ENCODE assay signal across 1 cellular context in genomic region chr17:63842540-63843386, GRCh38.
TF ChIP-seq lines count a peak whose summit lies in the region.

Gene SMARCD2 (minus strand): TSS chr17:63842685. CDS start chr17:63842674, 11 bp downstream.

TF ChIP-seq in K562, 482 proteins besides CTCF, POLR2A, EP300 and RAD21 (continued from another document and continues in another):
- TF ChIP-seq, protein P1, sequence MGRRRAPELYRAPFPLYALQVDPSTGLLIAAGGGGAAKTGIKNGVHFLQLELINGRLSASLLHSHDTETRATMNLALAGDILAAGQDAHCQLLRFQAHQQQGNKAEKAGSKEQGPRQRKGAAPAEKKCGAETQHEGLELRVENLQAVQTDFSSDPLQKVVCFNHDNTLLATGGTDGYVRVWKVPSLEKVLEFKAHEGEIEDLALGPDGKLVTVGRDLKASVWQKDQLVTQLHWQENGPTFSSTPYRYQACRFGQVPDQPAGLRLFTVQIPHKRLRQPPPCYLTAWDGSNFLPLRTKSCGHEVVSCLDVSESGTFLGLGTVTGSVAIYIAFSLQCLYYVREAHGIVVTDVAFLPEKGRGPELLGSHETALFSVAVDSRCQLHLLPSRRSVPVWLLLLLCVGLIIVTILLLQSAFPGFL (CRISPR knock-in tag; IDR thresholded peaks at IDR 0.05), result 0 out of 2 replicates have a peak, but pooled peaks have one; percentile 55
- TF ChIP-seq RBFOX2 (IDR thresholded peaks at IDR 0.05; ENCODE audit: low read depth, low read length) (peak; percentile 83), DACH1 (IDR thresholded peaks at IDR 0.05; ENCODE audit: partially characterized antibody) (no peak), IRF9 (tag; IDR thresholded peaks at IDR 0.05) (no peak), TAF9B (IDR thresholded peaks at IDR 0.05; ENCODE audit: partially characterized antibody) (no peak), NFIC (IDR thresholded peaks at IDR 0.05) (peak; percentile 58), ZNF586 (CRISPR knock-in tag; conservative IDR thresholded peaks at IDR 0.05) (0 out of 2 replicates have a peak, but pooled peaks have one; percentile 16), ZNF263 (CRISPR knock-in tag; IDR thresholded peaks at IDR 0.05; ENCODE audit: borderline replicate concordance) (no peak), POLR2AphosphoS5 (IDR thresholded peaks at IDR 0.05; ENCODE audit: control insufficient read depth, insufficient read depth, low read depth, low read length) (no peak), SREBF2 (CRISPR knock-in tag; IDR thresholded peaks at IDR 0.05) (no peak), FUS (optimal IDR thresholded peaks at IDR 0.05; ENCODE audit: low read depth, low read length) (peak; percentile 68), ZNF3 (CRISPR knock-in tag; IDR thresholded peaks at IDR 0.05) (no peak), JUNB (CRISPR knock-in tag; conservative IDR thresholded peaks at IDR 0.05) (peak; percentile 29; the same call in 1 of the 2 replicates), CREB1 (IDR thresholded peaks at IDR 0.05) (peak; percentile 71), CREB1 (CRISPR knock-in tag; IDR thresholded peaks at IDR 0.05) (peak; percentile 88), DPF2 (IDR thresholded peaks at IDR 0.05) (peak; percentile 69; the same call in 1 of the 2 replicates), LEF1 (IDR thresholded peaks at IDR 0.05) (peak; percentile 71), PML (IDR thresholded peaks at IDR 0.05; ENCODE audit: low read length) (peak; percentile 48), ZNF239 (CRISPR knock-in tag; IDR thresholded peaks at IDR 0.05) (peak; percentile 71), ZC3H4 (CRISPR knock-in tag; IDR thresholded peaks at IDR 0.05; ENCODE audit: borderline replicate concordance) (no peak), HMG20A (CRISPR knock-in tag; conservative IDR thresholded peaks at IDR 0.05) (no peak), HEY1 (CRISPR knock-in tag; IDR thresholded peaks at IDR 0.05; ENCODE audit: borderline replicate concordance) (no peak), FOXJ3 (CRISPR knock-in tag; IDR thresholded peaks at IDR 0.05) (no peak), ZNF79 (CRISPR knock-in tag; IDR thresholded peaks at IDR 0.05; ENCODE audit: low read depth) (peak; percentile 58; the same call in 1 of the 2 replicates), FOXA1 (IDR thresholded peaks at IDR 0.05; ENCODE audit: borderline replicate concordance) (no peak), NFE2 (IDR thresholded peaks at IDR 0.05; ENCODE audit: low read depth) (no peak), NFIX (CRISPR knock-in tag; IDR thresholded peaks at IDR 0.05; ENCODE audit: low read depth) (no peak; the same call in 1 of the 2 replicates), ZNF77 (CRISPR knock-in tag; IDR thresholded peaks at IDR 0.05) (no peak), ZNF12 (CRISPR knock-in tag; IDR thresholded peaks at IDR 0.05) (no peak), ZNF316 (IDR thresholded peaks at IDR 0.05) (no peak), ZNF395 (CRISPR knock-in tag; IDR thresholded peaks at IDR 0.05) (peak; percentile 51; the same call in 1 of the 2 replicates), ZNF197 (CRISPR knock-in tag; IDR thresholded peaks at IDR 0.05; ENCODE audit: low read depth) (0 out of 2 replicates have a peak, but pooled peaks have one; percentile 65), RBM15 (IDR thresholded peaks at IDR 0.05; ENCODE audit: insufficient read depth, low read length) (no peak), NCOR1 (IDR thresholded peaks at IDR 0.05) (peak; percentile 74), TAL1 (IDR thresholded peaks at IDR 0.05) (peak; percentile 47), ELF1 (tag; IDR thresholded peaks at IDR 0.05) (peak; percentile 94), ZNF253 (CRISPR knock-in tag; conservative IDR thresholded peaks at IDR 0.05) (no peak), HNRNPK (IDR thresholded peaks at IDR 0.05; ENCODE audit: low read depth, low read length, poor library complexity, severe bottlenecking) (no peak), POLR2H (tag; IDR thresholded peaks at IDR 0.05; ENCODE audit: low read depth) (no peak), ZNF449 (CRISPR knock-in tag; IDR thresholded peaks at IDR 0.05) (no peak), ZBTB12 (CRISPR knock-in tag; IDR thresholded peaks at IDR 0.05) (no peak)
- TF ChIP-seq, protein P2, sequence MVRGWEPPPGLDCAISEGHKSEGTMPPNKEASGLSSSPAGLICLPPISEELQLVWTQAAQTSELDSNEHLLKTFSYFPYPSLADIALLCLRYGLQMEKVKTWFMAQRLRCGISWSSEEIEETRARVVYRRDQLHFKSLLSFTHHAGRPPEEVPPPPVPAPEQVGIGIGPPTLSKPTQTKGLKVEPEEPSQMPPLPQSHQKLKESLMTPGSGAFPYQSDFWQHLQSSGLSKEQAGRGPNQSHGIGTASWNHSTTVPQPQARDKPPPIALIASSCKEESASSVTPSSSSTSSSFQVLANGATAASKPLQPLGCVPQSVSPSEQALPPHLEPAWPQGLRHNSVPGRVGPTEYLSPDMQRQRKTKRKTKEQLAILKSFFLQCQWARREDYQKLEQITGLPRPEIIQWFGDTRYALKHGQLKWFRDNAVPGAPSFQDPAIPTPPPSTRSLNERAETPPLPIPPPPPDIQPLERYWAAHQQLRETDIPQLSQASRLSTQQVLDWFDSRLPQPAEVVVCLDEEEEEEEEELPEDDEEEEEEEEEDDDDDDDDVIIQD (CRISPR knock-in tag; IDR thresholded peaks at IDR 0.05), result 0 out of 2 replicates have a peak, but pooled peaks have one; percentile 57
- TF ChIP-seq, protein P3, sequence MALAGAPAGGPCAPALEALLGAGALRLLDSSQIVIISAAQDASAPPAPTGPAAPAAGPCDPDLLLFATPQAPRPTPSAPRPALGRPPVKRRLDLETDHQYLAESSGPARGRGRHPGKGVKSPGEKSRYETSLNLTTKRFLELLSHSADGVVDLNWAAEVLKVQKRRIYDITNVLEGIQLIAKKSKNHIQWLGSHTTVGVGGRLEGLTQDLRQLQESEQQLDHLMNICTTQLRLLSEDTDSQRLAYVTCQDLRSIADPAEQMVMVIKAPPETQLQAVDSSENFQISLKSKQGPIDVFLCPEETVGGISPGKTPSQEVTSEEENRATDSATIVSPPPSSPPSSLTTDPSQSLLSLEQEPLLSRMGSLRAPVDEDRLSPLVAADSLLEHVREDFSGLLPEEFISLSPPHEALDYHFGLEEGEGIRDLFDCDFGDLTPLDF (CRISPR knock-in tag; IDR thresholded peaks at IDR 0.05), result peak; percentile 94
- TF ChIP-seq, protein P4, sequence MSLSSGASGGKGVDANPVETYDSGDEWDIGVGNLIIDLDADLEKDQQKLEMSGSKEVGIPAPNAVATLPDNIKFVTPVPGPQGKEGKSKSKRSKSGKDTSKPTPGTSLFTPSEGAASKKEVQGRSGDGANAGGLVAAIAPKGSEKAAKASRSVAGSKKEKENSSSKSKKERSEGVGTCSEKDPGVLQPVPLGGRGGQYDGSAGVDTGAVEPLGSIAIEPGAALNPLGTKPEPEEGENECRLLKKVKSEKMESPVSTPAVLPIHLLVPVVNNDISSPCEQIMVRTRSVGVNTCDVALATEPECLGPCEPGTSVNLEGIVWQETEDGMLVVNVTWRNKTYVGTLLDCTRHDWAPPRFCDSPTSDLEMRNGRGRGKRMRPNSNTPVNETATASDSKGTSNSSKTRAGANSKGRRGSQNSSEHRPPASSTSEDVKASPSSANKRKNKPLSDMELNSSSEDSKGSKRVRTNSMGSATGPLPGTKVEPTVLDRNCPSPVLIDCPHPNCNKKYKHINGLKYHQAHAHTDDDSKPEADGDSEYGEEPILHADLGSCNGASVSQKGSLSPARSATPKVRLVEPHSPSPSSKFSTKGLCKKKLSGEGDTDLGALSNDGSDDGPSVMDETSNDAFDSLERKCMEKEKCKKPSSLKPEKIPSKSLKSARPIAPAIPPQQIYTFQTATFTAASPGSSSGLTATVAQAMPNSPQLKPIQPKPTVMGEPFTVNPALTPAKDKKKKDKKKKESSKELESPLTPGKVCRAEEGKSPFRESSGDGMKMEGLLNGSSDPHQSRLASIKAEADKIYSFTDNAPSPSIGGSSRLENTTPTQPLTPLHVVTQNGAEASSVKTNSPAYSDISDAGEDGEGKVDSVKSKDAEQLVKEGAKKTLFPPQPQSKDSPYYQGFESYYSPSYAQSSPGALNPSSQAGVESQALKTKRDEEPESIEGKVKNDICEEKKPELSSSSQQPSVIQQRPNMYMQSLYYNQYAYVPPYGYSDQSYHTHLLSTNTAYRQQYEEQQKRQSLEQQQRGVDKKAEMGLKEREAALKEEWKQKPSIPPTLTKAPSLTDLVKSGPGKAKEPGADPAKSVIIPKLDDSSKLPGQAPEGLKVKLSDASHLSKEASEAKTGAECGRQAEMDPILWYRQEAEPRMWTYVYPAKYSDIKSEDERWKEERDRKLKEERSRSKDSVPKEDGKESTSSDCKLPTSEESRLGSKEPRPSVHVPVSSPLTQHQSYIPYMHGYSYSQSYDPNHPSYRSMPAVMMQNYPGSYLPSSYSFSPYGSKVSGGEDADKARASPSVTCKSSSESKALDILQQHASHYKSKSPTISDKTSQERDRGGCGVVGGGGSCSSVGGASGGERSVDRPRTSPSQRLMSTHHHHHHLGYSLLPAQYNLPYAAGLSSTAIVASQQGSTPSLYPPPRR (CRISPR knock-in tag; IDR thresholded peaks at IDR 0.05; ENCODE audit: borderline replicate concordance), result peak; percentile 88; the same call in 1 of the 2 replicates
- TF ChIP-seq, protein P5, sequence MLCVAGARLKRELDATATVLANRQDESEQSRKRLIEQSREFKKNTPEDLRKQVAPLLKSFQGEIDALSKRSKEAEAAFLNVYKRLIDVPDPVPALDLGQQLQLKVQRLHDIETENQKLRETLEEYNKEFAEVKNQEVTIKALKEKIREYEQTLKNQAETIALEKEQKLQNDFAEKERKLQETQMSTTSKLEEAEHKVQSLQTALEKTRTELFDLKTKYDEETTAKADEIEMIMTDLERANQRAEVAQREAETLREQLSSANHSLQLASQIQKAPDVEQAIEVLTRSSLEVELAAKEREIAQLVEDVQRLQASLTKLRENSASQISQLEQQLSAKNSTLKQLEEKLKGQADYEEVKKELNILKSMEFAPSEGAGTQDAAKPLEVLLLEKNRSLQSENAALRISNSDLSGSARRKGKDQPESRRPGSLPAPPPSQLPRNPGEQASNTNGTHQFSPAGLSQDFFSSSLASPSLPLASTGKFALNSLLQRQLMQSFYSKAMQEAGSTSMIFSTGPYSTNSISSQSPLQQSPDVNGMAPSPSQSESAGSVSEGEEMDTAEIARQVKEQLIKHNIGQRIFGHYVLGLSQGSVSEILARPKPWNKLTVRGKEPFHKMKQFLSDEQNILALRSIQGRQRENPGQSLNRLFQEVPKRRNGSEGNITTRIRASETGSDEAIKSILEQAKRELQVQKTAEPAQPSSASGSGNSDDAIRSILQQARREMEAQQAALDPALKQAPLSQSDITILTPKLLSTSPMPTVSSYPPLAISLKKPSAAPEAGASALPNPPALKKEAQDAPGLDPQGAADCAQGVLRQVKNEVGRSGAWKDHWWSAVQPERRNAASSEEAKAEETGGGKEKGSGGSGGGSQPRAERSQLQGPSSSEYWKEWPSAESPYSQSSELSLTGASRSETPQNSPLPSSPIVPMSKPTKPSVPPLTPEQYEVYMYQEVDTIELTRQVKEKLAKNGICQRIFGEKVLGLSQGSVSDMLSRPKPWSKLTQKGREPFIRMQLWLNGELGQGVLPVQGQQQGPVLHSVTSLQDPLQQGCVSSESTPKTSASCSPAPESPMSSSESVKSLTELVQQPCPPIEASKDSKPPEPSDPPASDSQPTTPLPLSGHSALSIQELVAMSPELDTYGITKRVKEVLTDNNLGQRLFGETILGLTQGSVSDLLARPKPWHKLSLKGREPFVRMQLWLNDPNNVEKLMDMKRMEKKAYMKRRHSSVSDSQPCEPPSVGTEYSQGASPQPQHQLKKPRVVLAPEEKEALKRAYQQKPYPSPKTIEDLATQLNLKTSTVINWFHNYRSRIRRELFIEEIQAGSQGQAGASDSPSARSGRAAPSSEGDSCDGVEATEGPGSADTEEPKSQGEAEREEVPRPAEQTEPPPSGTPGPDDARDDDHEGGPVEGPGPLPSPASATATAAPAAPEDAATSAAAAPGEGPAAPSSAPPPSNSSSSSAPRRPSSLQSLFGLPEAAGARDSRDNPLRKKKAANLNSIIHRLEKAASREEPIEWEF (CRISPR knock-in tag; IDR thresholded peaks at IDR 0.05), result no peak
- TF ChIP-seq, protein P6, sequence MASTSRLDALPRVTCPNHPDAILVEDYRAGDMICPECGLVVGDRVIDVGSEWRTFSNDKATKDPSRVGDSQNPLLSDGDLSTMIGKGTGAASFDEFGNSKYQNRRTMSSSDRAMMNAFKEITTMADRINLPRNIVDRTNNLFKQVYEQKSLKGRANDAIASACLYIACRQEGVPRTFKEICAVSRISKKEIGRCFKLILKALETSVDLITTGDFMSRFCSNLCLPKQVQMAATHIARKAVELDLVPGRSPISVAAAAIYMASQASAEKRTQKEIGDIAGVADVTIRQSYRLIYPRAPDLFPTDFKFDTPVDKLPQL (IDR thresholded peaks at IDR 0.05; ENCODE audit: extremely low read depth, insufficient read length), result no peak
